ENCODE assay signal across 1 cellular context in the genomic region with DNA sequence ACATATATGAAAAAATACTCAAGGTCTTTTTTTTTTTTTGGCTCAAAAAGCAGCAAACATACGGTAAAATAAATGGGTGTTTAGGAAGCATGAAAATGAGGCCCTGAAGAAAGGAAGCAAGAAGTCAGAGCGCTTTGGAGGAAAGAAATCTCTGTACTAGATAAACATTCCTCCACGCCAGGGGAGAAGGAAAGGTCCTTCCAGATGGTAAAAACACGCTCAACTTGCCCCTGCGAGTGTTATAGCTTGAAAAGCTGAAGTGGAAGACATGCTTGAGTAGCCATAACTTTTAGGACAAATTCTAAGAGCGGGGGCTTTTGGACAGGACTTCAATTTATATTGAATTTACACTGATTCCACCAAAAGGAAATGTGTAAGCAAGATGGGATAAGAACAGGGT.
TF ChIP-seq lines count a peak whose summit lies in the region.

No MANE protein-coding gene starts in this region.

TF ChIP-seq in GM23338, 12 proteins besides CTCF, POLR2A, EP300 and RAD21 (continued from another document):
- TF ChIP-seq, protein P1, sequence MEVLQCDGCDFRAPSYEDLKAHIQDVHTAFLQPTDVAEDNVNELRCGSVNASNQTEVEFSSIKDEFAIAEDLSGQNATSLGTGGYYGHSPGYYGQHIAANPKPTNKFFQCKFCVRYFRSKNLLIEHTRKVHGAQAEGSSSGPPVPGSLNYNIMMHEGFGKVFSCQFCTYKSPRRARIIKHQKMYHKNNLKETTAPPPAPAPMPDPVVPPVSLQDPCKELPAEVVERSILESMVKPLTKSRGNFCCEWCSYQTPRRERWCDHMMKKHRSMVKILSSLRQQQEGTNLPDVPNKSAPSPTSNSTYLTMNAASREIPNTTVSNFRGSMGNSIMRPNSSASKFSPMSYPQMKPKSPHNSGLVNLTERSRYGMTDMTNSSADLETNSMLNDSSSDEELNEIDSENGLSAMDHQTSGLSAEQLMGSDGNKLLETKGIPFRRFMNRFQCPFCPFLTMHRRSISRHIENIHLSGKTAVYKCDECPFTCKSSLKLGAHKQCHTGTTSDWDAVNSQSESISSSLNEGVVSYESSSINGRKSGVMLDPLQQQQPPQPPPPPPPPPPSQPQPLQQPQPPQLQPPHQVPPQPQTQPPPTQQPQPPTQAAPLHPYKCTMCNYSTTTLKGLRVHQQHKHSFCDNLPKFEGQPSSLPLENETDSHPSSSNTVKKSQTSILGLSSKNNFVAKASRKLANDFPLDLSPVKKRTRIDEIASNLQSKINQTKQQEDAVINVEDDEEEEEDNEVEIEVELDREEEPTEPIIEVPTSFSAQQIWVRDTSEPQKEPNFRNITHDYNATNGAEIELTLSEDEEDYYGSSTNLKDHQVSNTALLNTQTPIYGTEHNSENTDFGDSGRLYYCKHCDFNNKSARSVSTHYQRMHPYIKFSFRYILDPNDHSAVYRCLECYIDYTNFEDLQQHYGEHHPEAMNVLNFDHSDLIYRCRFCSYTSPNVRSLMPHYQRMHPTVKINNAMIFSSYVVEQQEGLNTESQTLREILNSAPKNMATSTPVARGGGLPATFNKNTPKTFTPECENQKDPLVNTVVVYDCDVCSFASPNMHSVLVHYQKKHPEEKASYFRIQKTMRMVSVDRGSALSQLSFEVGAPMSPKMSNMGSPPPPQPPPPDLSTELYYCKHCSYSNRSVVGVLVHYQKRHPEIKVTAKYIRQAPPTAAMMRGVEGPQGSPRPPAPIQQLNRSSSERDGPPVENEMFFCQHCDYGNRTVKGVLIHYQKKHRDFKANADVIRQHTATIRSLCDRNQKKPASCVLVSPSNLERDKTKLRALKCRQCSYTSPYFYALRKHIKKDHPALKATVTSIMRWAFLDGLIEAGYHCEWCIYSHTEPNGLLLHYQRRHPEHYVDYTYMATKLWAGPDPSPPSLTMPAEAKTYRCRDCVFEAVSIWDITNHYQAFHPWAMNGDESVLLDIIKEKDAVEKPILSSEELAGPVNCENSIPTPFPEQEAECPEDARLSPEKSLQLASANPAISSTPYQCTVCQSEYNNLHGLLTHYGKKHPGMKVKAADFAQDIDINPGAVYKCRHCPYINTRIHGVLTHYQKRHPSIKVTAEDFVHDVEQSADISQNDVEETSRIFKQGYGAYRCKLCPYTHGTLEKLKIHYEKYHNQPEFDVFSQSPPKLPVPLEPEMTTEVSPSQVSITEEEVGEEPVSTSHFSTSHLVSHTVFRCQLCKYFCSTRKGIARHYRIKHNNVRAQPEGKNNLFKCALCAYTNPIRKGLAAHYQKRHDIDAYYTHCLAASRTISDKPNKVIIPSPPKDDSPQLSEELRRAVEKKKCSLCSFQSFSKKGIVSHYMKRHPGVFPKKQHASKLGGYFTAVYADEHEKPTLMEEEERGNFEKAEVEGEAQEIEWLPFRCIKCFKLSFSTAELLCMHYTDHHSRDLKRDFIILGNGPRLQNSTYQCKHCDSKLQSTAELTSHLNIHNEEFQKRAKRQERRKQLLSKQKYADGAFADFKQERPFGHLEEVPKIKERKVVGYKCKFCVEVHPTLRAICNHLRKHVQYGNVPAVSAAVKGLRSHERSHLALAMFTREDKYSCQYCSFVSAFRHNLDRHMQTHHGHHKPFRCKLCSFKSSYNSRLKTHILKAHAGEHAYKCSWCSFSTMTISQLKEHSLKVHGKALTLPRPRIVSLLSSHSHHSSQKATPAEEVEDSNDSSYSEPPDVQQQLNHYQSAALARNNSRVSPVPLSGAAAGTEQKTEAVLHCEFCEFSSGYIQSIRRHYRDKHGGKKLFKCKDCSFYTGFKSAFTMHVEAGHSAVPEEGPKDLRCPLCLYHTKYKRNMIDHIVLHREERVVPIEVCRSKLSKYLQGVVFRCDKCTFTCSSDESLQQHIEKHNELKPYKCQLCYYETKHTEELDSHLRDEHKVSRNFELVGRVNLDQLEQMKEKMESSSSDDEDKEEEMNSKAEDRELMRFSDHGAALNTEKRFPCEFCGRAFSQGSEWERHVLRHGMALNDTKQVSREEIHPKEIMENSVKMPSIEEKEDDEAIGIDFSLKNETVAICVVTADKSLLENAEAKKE (CRISPR knock-in tag; IDR thresholded peaks at IDR 0.05): no peak
- TF ChIP-seq CREB1 (CRISPR knock-in tag; IDR thresholded peaks at IDR 0.05; ENCODE audit: low read depth) (no peak), POLR2AphosphoS5 (IDR thresholded peaks at IDR 0.05; ENCODE audit: low read depth) (no peak), JUNB (IDR thresholded peaks at IDR 0.05; ENCODE audit: unreplicated experiment) (no peak), NANOG (IDR thresholded peaks at IDR 0.05; ENCODE audit: borderline replicate concordance) (no peak), EZH2phosphoT487 (IDR thresholded peaks at IDR 0.05; ENCODE audit: unreplicated experiment) (no peak), ZNF114 (CRISPR knock-in tag; IDR thresholded peaks at IDR 0.05) (no peak), STAT1 (IDR thresholded peaks at IDR 0.05; ENCODE audit: unreplicated experiment) (no peak), EZH2 (IDR thresholded peaks at IDR 0.05; ENCODE audit: low read depth, unreplicated experiment) (no peak)
- TF ChIP-seq, protein P2, sequence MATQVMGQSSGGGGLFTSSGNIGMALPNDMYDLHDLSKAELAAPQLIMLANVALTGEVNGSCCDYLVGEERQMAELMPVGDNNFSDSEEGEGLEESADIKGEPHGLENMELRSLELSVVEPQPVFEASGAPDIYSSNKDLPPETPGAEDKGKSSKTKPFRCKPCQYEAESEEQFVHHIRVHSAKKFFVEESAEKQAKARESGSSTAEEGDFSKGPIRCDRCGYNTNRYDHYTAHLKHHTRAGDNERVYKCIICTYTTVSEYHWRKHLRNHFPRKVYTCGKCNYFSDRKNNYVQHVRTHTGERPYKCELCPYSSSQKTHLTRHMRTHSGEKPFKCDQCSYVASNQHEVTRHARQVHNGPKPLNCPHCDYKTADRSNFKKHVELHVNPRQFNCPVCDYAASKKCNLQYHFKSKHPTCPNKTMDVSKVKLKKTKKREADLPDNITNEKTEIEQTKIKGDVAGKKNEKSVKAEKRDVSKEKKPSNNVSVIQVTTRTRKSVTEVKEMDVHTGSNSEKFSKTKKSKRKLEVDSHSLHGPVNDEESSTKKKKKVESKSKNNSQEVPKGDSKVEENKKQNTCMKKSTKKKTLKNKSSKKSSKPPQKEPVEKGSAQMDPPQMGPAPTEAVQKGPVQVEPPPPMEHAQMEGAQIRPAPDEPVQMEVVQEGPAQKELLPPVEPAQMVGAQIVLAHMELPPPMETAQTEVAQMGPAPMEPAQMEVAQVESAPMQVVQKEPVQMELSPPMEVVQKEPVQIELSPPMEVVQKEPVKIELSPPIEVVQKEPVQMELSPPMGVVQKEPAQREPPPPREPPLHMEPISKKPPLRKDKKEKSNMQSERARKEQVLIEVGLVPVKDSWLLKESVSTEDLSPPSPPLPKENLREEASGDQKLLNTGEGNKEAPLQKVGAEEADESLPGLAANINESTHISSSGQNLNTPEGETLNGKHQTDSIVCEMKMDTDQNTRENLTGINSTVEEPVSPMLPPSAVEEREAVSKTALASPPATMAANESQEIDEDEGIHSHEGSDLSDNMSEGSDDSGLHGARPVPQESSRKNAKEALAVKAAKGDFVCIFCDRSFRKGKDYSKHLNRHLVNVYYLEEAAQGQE (IDR thresholded peaks at IDR 0.05; ENCODE audit: unreplicated experiment): no peak
